In the genomic region with DNA sequence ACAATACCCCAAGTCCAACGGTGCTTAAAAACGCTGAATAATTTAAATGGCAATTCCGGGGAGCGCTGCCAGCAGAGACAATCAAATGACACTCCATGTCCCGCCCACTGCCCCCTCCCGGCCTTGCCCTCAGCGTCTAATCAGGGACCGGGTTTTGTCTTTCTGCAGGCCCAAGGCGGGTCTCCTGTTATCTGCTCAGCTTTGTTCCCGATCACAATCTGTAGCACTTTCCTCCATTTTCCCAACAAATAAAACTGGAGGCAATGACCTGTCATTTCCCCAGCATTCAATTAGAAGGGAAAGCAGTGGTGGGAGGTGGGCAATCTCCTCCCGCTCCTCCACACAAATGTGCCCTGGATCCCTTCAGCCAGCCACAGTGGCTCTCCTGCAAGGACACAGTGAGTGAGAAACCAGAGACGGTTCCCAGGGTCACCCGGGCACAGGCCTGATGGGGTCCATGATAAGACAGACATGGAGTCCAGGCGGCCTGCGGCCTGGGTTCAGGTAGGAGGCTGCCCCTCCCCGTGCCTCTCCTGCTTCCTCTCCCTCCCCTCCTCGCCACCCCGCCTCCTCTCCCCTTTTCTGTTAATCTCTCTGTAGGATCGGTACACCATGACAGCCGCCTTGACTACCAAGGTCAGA, we compare ENCODE assay signal across 1 cellular context.
TF ChIP-seq lines count a peak whose summit lies in the region.

No MANE protein-coding gene starts in this region.

TF ChIP-seq in SK-N-SH, 30 proteins besides CTCF, POLR2A, EP300 and RAD21:
- TF ChIP-seq RFX5 (IDR thresholded peaks at IDR 0.05; ENCODE audit: low read length): peak; percentile 10; the same call in 1 of the 2 replicates
- TF ChIP-seq, protein P1, sequence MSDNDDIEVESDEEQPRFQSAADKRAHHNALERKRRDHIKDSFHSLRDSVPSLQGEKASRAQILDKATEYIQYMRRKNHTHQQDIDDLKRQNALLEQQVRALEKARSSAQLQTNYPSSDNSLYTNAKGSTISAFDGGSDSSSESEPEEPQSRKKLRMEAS (IDR thresholded peaks at IDR 0.05; ENCODE audit: low read depth): no peak
- TF ChIP-seq SMC3 (IDR thresholded peaks at IDR 0.05; ENCODE audit: low read depth, low read length): no peak
- no peak for TF ChIP-seq TEAD4 (IDR thresholded peaks at IDR 0.05; ENCODE audit: borderline replicate concordance, insufficient read depth)
- TF ChIP-seq TCF12 (IDR thresholded peaks at IDR 0.05): no peak
- TF ChIP-seq NRF1 (IDR thresholded peaks at IDR 0.05; ENCODE audit: low read depth, low read length): no peak
- TF ChIP-seq RXRA (IDR thresholded peaks at IDR 0.05; ENCODE audit: borderline replicate concordance, low read depth): no peak
- no peak for TF ChIP-seq SIN3A (IDR thresholded peaks at IDR 0.05; ENCODE audit: borderline replicate concordance, low read depth, low read length)
- no peak for TF ChIP-seq NFIC (IDR thresholded peaks at IDR 0.05; ENCODE audit: borderline replicate concordance)
- TF ChIP-seq FOXM1 (IDR thresholded peaks at IDR 0.05; ENCODE audit: low read depth): no peak
- TF ChIP-seq, protein P2, sequence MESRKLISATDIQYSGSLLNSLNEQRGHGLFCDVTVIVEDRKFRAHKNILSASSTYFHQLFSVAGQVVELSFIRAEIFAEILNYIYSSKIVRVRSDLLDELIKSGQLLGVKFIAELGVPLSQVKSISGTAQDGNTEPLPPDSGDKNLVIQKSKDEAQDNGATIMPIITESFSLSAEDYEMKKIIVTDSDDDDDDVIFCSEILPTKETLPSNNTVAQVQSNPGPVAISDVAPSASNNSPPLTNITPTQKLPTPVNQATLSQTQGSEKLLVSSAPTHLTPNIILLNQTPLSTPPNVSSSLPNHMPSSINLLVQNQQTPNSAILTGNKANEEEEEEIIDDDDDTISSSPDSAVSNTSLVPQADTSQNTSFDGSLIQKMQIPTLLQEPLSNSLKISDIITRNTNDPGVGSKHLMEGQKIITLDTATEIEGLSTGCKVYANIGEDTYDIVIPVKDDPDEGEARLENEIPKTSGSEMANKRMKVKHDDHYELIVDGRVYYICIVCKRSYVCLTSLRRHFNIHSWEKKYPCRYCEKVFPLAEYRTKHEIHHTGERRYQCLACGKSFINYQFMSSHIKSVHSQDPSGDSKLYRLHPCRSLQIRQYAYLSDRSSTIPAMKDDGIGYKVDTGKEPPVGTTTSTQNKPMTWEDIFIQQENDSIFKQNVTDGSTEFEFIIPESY (IDR thresholded peaks at IDR 0.05; ENCODE audit: borderline replicate concordance, low read depth): no peak
- no peak for TF ChIP-seq FOSL2 (IDR thresholded peaks at IDR 0.05; ENCODE audit: borderline replicate concordance, low read depth)
- no peak for TF ChIP-seq YY1 (IDR thresholded peaks at IDR 0.05; ENCODE audit: low read depth)
- TF ChIP-seq GABPA (IDR thresholded peaks at IDR 0.05; ENCODE audit: low read depth): no peak
- TF ChIP-seq, protein P3, sequence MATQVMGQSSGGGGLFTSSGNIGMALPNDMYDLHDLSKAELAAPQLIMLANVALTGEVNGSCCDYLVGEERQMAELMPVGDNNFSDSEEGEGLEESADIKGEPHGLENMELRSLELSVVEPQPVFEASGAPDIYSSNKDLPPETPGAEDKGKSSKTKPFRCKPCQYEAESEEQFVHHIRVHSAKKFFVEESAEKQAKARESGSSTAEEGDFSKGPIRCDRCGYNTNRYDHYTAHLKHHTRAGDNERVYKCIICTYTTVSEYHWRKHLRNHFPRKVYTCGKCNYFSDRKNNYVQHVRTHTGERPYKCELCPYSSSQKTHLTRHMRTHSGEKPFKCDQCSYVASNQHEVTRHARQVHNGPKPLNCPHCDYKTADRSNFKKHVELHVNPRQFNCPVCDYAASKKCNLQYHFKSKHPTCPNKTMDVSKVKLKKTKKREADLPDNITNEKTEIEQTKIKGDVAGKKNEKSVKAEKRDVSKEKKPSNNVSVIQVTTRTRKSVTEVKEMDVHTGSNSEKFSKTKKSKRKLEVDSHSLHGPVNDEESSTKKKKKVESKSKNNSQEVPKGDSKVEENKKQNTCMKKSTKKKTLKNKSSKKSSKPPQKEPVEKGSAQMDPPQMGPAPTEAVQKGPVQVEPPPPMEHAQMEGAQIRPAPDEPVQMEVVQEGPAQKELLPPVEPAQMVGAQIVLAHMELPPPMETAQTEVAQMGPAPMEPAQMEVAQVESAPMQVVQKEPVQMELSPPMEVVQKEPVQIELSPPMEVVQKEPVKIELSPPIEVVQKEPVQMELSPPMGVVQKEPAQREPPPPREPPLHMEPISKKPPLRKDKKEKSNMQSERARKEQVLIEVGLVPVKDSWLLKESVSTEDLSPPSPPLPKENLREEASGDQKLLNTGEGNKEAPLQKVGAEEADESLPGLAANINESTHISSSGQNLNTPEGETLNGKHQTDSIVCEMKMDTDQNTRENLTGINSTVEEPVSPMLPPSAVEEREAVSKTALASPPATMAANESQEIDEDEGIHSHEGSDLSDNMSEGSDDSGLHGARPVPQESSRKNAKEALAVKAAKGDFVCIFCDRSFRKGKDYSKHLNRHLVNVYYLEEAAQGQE (IDR thresholded peaks at IDR 0.05; ENCODE audit: low read depth, low read length): no peak
- TF ChIP-seq, protein P4, sequence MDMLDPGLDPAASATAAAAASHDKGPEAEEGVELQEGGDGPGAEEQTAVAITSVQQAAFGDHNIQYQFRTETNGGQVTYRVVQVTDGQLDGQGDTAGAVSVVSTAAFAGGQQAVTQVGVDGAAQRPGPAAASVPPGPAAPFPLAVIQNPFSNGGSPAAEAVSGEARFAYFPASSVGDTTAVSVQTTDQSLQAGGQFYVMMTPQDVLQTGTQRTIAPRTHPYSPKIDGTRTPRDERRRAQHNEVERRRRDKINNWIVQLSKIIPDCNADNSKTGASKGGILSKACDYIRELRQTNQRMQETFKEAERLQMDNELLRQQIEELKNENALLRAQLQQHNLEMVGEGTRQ (IDR thresholded peaks at IDR 0.05; ENCODE audit: borderline replicate concordance, low read depth, low read length): no peak
- TF ChIP-seq, protein P5, sequence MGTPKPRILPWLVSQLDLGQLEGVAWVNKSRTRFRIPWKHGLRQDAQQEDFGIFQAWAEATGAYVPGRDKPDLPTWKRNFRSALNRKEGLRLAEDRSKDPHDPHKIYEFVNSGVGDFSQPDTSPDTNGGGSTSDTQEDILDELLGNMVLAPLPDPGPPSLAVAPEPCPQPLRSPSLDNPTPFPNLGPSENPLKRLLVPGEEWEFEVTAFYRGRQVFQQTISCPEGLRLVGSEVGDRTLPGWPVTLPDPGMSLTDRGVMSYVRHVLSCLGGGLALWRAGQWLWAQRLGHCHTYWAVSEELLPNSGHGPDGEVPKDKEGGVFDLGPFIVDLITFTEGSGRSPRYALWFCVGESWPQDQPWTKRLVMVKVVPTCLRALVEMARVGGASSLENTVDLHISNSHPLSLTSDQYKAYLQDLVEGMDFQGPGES (IDR thresholded peaks at IDR 0.05; ENCODE audit: low read depth, low read length): no peak
- TF ChIP-seq, protein P6, sequence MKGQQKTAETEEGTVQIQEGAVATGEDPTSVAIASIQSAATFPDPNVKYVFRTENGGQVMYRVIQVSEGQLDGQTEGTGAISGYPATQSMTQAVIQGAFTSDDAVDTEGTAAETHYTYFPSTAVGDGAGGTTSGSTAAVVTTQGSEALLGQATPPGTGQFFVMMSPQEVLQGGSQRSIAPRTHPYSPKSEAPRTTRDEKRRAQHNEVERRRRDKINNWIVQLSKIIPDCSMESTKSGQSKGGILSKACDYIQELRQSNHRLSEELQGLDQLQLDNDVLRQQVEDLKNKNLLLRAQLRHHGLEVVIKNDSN (IDR thresholded peaks at IDR 0.05; ENCODE audit: borderline replicate concordance, low read depth): no peak
- TF ChIP-seq EZH2phosphoT487 (IDR thresholded peaks at IDR 0.05; ENCODE audit: borderline replicate concordance, low read depth): no peak
- no peak for TF ChIP-seq MEF2A (IDR thresholded peaks at IDR 0.05; ENCODE audit: borderline replicate concordance, low read depth)
- TF ChIP-seq TAF1 (IDR thresholded peaks at IDR 0.05; ENCODE audit: borderline replicate concordance, low read depth, low read length): no peak
- TF ChIP-seq MXI1 (IDR thresholded peaks at IDR 0.05; ENCODE audit: low read depth, low read length): 0 out of 2 replicates have a peak, but pooled peaks have one; percentile 19
- TF ChIP-seq, protein P7, sequence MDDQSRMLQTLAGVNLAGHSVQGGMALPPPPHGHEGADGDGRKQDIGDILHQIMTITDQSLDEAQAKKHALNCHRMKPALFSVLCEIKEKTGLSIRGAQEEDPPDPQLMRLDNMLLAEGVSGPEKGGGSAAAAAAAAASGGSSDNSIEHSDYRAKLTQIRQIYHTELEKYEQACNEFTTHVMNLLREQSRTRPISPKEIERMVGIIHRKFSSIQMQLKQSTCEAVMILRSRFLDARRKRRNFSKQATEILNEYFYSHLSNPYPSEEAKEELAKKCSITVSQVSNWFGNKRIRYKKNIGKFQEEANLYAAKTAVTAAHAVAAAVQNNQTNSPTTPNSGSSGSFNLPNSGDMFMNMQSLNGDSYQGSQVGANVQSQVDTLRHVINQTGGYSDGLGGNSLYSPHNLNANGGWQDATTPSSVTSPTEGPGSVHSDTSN (IDR thresholded peaks at IDR 0.05): no peak
- TF ChIP-seq JUND (IDR thresholded peaks at IDR 0.05): no peak
- no peak for TF ChIP-seq ELF1 (IDR thresholded peaks at IDR 0.05)
- peak; percentile 73; the same call in 1 of the 2 replicates for TF ChIP-seq FOXJ3 (CRISPR knock-in tag; IDR thresholded peaks at IDR 0.05)
- peak; percentile 33 for TF ChIP-seq CHD2 (IDR thresholded peaks at IDR 0.05; ENCODE audit: low read length, partially characterized antibody)
- peak; percentile 61 for TF ChIP-seq RCOR1 (IDR thresholded peaks at IDR 0.05; ENCODE audit: low read length)
- TF ChIP-seq GATA2 (CRISPR knock-in tag; IDR thresholded peaks at IDR 0.05): peak; percentile 98
- no peak for TF ChIP-seq POLR2AphosphoS5 (IDR thresholded peaks at IDR 0.05; ENCODE audit: low read depth, low read length)
